8 cellular contexts compared by ENCODE assay signal in genomic region chr1:107277022-107277421, GRCh38.
DNase-seq lines count a peak whose midpoint lies in the region; ATAC-seq, FAIRE-seq and TF ChIP-seq lines count a peak whose summit lies in the region.

No MANE protein-coding gene starts in this region.

- POLR2A ChIA-PET in PC-9 (lab: Charles Lee; ENCODE audit: unreplicated experiment): no interaction called here

- no peaks in the 10 kb centered on the region for H3K9me2 ChIP-seq in PC-9 (ENCODE audit: insufficient read depth)

- no peak for FAIRE-seq in pancreas (lab: Jason Lieb, UNC)

- H3K27me3 ChIP-seq in PC-9 (ENCODE audit: insufficient read depth, low read depth) (no peaks in the 10 kb centered on the region), esophagus squamous epithelium (no peaks in the 10 kb centered on the region), pancreas (no peaks in the 10 kb centered on the region)

- H3K36me3 ChIP-seq in PC-9 (ENCODE audit: low read depth) (no peaks in the 10 kb centered on the region), esophagus squamous epithelium (no peaks in the 10 kb centered on the region), pancreas (no peaks in the 10 kb centered on the region)

- no peak overlapping the region for H2AFZ ChIP-seq in PC-9

- peak; percentile 65 for TF ChIP-seq CTCF in PC-9 (conservative IDR thresholded peaks at IDR 0.05)
- peak in 4 of 6 experiments; percentile 31 to 54 (median 39) for TF ChIP-seq CTCF in esophagus squamous epithelium (IDR thresholded peaks at IDR 0.05)
- TF ChIP-seq CTCF in pancreas (IDR thresholded peaks at IDR 0.05): peak in 1 of 4 donors; percentile 6

- H4K20me1 ChIP-seq in PC-9 (ENCODE audit: insufficient read depth): no peaks in the 10 kb centered on the region

- BruUV-seq in PC-9 (replicated peaks; lab: Mats Ljungman, UMichigan): no TSS peak

- H3K79me2 ChIP-seq in PC-9 (ENCODE audit: low read depth): no peaks in the 10 kb centered on the region

- H3K27ac ChIP-seq in PC-9 (no peak overlapping the region), esophagus squamous epithelium (no peak overlapping the region), pancreas (no peak overlapping the region)

- TF ChIP-seq POLR2A in esophagus squamous epithelium (IDR thresholded peaks at IDR 0.05): no peak

- no peaks in the 10 kb centered on the region for H3K4me1 ChIP-seq in PC-9 (replicated peaks; ENCODE audit: insufficient read depth)
- H3K4me1 ChIP-seq in esophagus squamous epithelium: no peaks in the 10 kb centered on the region
- no peaks in the 10 kb centered on the region for H3K4me1 ChIP-seq in pancreas

- no peak overlapping the region for H3K4me2 ChIP-seq in PC-9

- CTCF ChIA-PET in PC-9 (lab: Charles Lee): interaction anchor here (0.5 to 0.7 kb wide), 2 partner anchors 17 to 471 kb away, joined by 3 read pairs; no protein-coding TSS in a partner anchor

- ATAC-seq in HG03039 (IDR thresholded peaks at IDR 0.05; ENCODE audit: unreplicated experiment) (peak; percentile 56), pancreas (peak in 3 of 4 donors; percentile 30 to 56 (median 41)), GM19035 (IDR thresholded peaks at IDR 0.05; ENCODE audit: unreplicated experiment) (no peak), HG03460 (IDR thresholded peaks at IDR 0.05; ENCODE audit: unreplicated experiment) (no peak), HG03521 (IDR thresholded peaks at IDR 0.05; ENCODE audit: unreplicated experiment) (no peak)

- WGBS in esophagus squamous epithelium, 2 donors: 22 to 30% methylated on average over 4 of the region's 4 CpGs
- 5 to 12% methylated on average over 4 of the region's 4 CpGs for WGBS in pancreas, 2 donors

- H3K9me3 ChIP-seq in PC-9 (ENCODE audit: insufficient read depth, low read depth) (no peaks in the 10 kb centered on the region), esophagus squamous epithelium (no peaks in the 10 kb centered on the region), pancreas (no peaks in the 10 kb centered on the region)

- no peaks in the 10 kb centered on the region for H3F3A ChIP-seq in PC-9 (ENCODE audit: insufficient read depth, low read depth)

- DNase-seq in D341Med (ENCODE audit: low spot score): peak; percentile 58
- peak in 1 of 2 experiments; percentile 4 for DNase-seq in PC-9
- no peak for DNase-seq in esophagus squamous epithelium (lab: John Stamatoyannopoulos, UW)
- peak in 2 of 6 donors; percentile 3 to 9 for DNase-seq in pancreas

- H3K4me3 ChIP-seq in PC-9: no peak overlapping the region
- H3K4me3 ChIP-seq in esophagus squamous epithelium: no peak overlapping the region
- H3K4me3 ChIP-seq in pancreas: no peak overlapping the region

- intact Hi-C loops in PC-9 (cut with micrococcal nuclease; ENCODE audit: unreplicated experiment) (loop anchor here (2.0 kb wide), 1 partner anchor 474 kb away; no protein-coding TSS in a partner anchor), esophagus squamous epithelium (cut with DNase I) (no loop called here), pancreas (cut with DNase I) (no loop called here)

Comparison
In these comparisons a context has a peak if more than half of its experiments do, and no peak if none do; other contexts are left out.
1. ATAC-seq: peak in HG03039 (single experiment) and pancreas (3 of 4); none in GM19035 (single experiment), HG03460 (single experiment) and HG03521 (single experiment).